19 cellular contexts compared by ENCODE assay signal in genomic region chr22:23210428-23211170, GRCh38. TPM values are rescaled to one million over a fixed set of nuclear protein-coding genes. Genes with fewer than 3 reads are reported as not detected.
A peak's percentile ranks its signal among the peaks of the same experiment; 100 is the strongest.
DNase-seq lines count a peak whose midpoint lies in the region; ATAC-seq and TF ChIP-seq lines count a peak whose summit lies in the region.
"Had no signal": no experiment of that assay in that cellular context is flagged by ENCODE, and none has a peak within 500 bp of the region (broad histone marks: within the 10 kb centered on the region; RNA-seq: fewer than 3 reads in every experiment).

No MANE protein-coding gene starts in this region.

- CTCF ChIA-PET in HEK293 (lab: Yijun Ruan, JAX) = interaction anchor here (1.4 to 1.8 kb wide), 2 partner anchors 32 to 71 kb away, joined by 5 to 7 read pairs; no protein-coding TSS in a partner anchor

- no peaks in the 10 kb centered on the region for H3K9me3 Mint-ChIP-seq in activated T-helper 17 cell treated with anti-CD3 and anti-CD28 coated beads, Interleukin-2, amount 50 U/mL, for 72 hours
- H3K9me3 Mint-ChIP-seq in naive thymus-derived CD8-positive, alpha-beta T cell = no peaks in the 10 kb centered on the region

- peaks cover 0 to 11% of the 10 kb centered on the region in 2 experiments; a peak in 1 of 3 replicates for H3K36me3 ChIP-seq in HEK293 (ENCODE audit: control insufficient read depth in 2 of 2, insufficient read depth in 1 of 2, low read length in 2 of 2)

- no peak for TF ChIP-seq CTCF in HEK293 (tag by site-specific recombination; IDR thresholded peaks at IDR 0.05)

- no peak overlapping the region for H3K4me3 ChIP-seq in HEK293 (ENCODE audit: low read depth, low read length)
- H3K4me3 ChIP-seq: GM23248 had no signal

- no peak overlapping the region for H3K4me3 Mint-ChIP-seq in activated T-helper 17 cell treated with anti-CD3 and anti-CD28 coated beads, Interleukin-2, amount 50 U/mL, for 72 hours
- H3K4me3 Mint-ChIP-seq in naive thymus-derived CD8-positive, alpha-beta T cell = no peak overlapping the region

- peaks cover 37% of the 10 kb centered on the region for H3K4me1 Mint-ChIP-seq in activated T-helper 17 cell treated with anti-CD3 and anti-CD28 coated beads, Interleukin-2, amount 50 U/mL, for 72 hours
- H3K4me1 Mint-ChIP-seq in naive thymus-derived CD8-positive, alpha-beta T cell = peaks cover 39 to 71% (median 60%) of the 10 kb centered on the region in 4 donors

- no peaks in the 10 kb centered on the region for H3K9me3 ChIP-seq in HEK293 (ENCODE audit: control insufficient read depth, insufficient read depth, low read depth, low read length)

- peak overlapping the region; percentile 14 for H3K27ac Mint-ChIP-seq in activated T-helper 17 cell treated with anti-CD3 and anti-CD28 coated beads, Interleukin-2, amount 50 U/mL, for 72 hours
- H3K27ac Mint-ChIP-seq in naive thymus-derived CD8-positive, alpha-beta T cell = peak overlapping the region in 9 of 10 donors; percentile 0 to 88 (median 48)

- H3K27me3 Mint-ChIP-seq in activated T-helper 17 cell treated with anti-CD3 and anti-CD28 coated beads, Interleukin-2, amount 50 U/mL, for 72 hours = no peaks in the 10 kb centered on the region
- H3K27me3 Mint-ChIP-seq in naive thymus-derived CD8-positive, alpha-beta T cell = no peaks in the 10 kb centered on the region

- DNase-seq in NCI-H2107 treated with DMSO at 0.1 percent for 48 hours (lab: John Stamatoyannopoulos, UW; ENCODE audit: unreplicated experiment) = peak; percentile 20
- DNase-seq in NCI-H2107 (lab: John Stamatoyannopoulos, UW) = no peak
- DNase-seq in naive thymus-derived CD8-positive, alpha-beta T cell = peak in 1 of 10 donors; percentile 8
- no peak for DNase-seq in GDM1 (lab: John Stamatoyannopoulos, UW)
- DNase-seq in LoVo (ENCODE audit: low spot score) = no peak
- DNase-seq in cerebellum (ENCODE audit: low spot score) = no peak
- DNase-seq: DMS79, GM23248, NCI-H1048, NCI-H146, NCI-H2081 treated with DMSO at 0.1 percent for 48 hours, NCI-H446, NCI-H774, Right ventricle myocardium superior had no signal

- H3K27ac ChIP-seq in HEK293 (ENCODE audit: extremely low read depth, low read depth, low read length) = no peak overlapping the region
- H3K27ac ChIP-seq: 22Rv1, C4-2B, GM23248 had no signal

- no peak for ATAC-seq in activated T-helper 17 cell treated with anti-CD3 and anti-CD28 coated beads, Interleukin-2, amount 50 U/mL, for 72 hours (replicated peaks)
- ATAC-seq in naive thymus-derived CD8-positive, alpha-beta T cell = no peak
- ATAC-seq: Panc1 had no signal

- no peaks in the 10 kb centered on the region for H3K4me1 ChIP-seq in HEK293 (ENCODE audit: control insufficient read depth, insufficient read depth, low read length)

- POLR2A ChIA-PET in HEK293 (lab: Yijun Ruan, JAX) = interaction anchor here (0.6 kb wide), 1 partner anchor 8 kb away, joined by 3 read pairs; no protein-coding TSS in a partner anchor
- POLR2A ChIA-PET in naive thymus-derived CD8-positive, alpha-beta T cell (lab: Charles Lee) = no interaction called here

- peaks cover 21% of the 10 kb centered on the region for H3K36me3 Mint-ChIP-seq in activated T-helper 17 cell treated with anti-CD3 and anti-CD28 coated beads, Interleukin-2, amount 50 U/mL, for 72 hours (ENCODE audit: low read depth)
- H3K36me3 Mint-ChIP-seq in naive thymus-derived CD8-positive, alpha-beta T cell = peaks cover 0 to 16% (median 6%) of the 10 kb centered on the region in 3 donors

TF ChIP-seq in HEK293, 187 proteins besides CTCF, POLR2A, EP300 and RAD21:
- TF ChIP-seq ZBTB17 (tag by site-specific recombination; IDR thresholded peaks at IDR 0.05) (peak; percentile 59; the same call in 1 of the 2 replicates), ZNF596 (tag by site-specific recombination; IDR thresholded peaks at IDR 0.05) (no peak), ATF2 (tag by site-specific recombination; IDR thresholded peaks at IDR 0.05; ENCODE audit: low read depth) (peak; percentile 44; the same call in 1 of the 2 replicates), PRDM10 (tag by site-specific recombination; IDR thresholded peaks at IDR 0.05) (peak; percentile 70), BCL6B (tag by site-specific recombination; IDR thresholded peaks at IDR 0.05) (peak; percentile 23; the same call in 1 of the 2 replicates), ZNF280D (tag by site-specific recombination; IDR thresholded peaks at IDR 0.05) (no peak)

RNA-seq across cellular contexts. Expression of gene BCR, which starts 30.3 kb away (rescaled TPM):
- total RNA-seq in activated T-helper 17 cell treated with anti-CD3 and anti-CD28 coated beads, Interleukin-2, amount 50 U/mL, for 72 hours = 10 to 100 TPM; 43.3 to 50.3 TPM
- total RNA-seq in naive thymus-derived CD8-positive, alpha-beta T cell = 10 to 100 TPM; 72.1 to 76.9 TPM
- polyA plus RNA-seq in naive thymus-derived CD8-positive, alpha-beta T cell = 10 to 100 TPM in 1 of 3 donors, 1 to 10 TPM in 2; 3.8 to 18.3 (median 5.6) TPM
- total RNA-seq in cerebellum = 57.5 TPM
